In genomic region chr15:48250640-48251076, GRCh38 we compare ENCODE assay signal across 1 cellular context.
TF ChIP-seq lines count a peak whose summit lies in the region.

No MANE protein-coding gene starts in this region.

TF ChIP-seq in HCT116, 20 proteins besides CTCF, POLR2A, EP300 and RAD21 (continued from another document):
- no peak for TF ChIP-seq TCF7L2 (IDR thresholded peaks at IDR 0.05; ENCODE audit: borderline replicate concordance, extremely low read depth, insufficient read depth, insufficient read length)
- TF ChIP-seq SP1 (IDR thresholded peaks at IDR 0.05; ENCODE audit: low read depth), result no peak
- no peak for TF ChIP-seq FOSL1 (IDR thresholded peaks at IDR 0.05; ENCODE audit: low read depth)
TF ChIP-seq in HCT116: peak in this region for 0.
